In genomic region chr19:45200614-45201013, GRCh38 we compare ENCODE assay signal across 10 cellular contexts. TPM values are rescaled to one million over a fixed set of nuclear protein-coding genes. Genes with fewer than 3 reads are reported as not detected.
DNase-seq lines count a peak whose midpoint lies in the region; ATAC-seq, FAIRE-seq and TF ChIP-seq lines count a peak whose summit lies in the region.
"Had no signal": no experiment of that assay in that cellular context is flagged by ENCODE, and none has a peak within 500 bp of the region (broad histone marks: within the 10 kb centered on the region; RNA-seq: fewer than 3 reads in every experiment).

No MANE protein-coding gene starts in this region.

- TF ChIP-seq CTCF in fibroblast of villous mesenchyme (IDR thresholded peaks at IDR 0.05; ENCODE audit: insufficient read depth, low read depth, low read length) = peak; percentile 49
- TF ChIP-seq CTCF in psoas muscle (IDR thresholded peaks at IDR 0.05) = peak; percentile 38

- no peak overlapping the region for H3K27ac ChIP-seq in psoas muscle

- H3K27me3 ChIP-seq in psoas muscle (ENCODE audit: insufficient read depth in 3 of 3, low read length in 2 of 3) = peaks cover 0 to 1% (median 0%) of the 10 kb centered on the region in 3 donors

- H3K36me3 ChIP-seq in psoas muscle (ENCODE audit: insufficient read depth in 1 of 2, low read depth in 1 of 2) = no peaks in the 10 kb centered on the region

- ATAC-seq in psoas muscle = peak in 1 of 4 donors; percentile 60
- no peak for ATAC-seq in HG02763 (IDR thresholded peaks at IDR 0.05; ENCODE audit: unreplicated experiment)
- ATAC-seq: activated naive CD4-positive, alpha-beta T cell treated with anti-CD3 and anti-CD28 coated beads, Interleukin-2, amount 50 U/mL, for 72 hours had no signal

- no peak for FAIRE-seq in frontal cortex (lab: Jason Lieb, UNC)

- 36 to 42% (median 38%) methylated on average over 5 of the region's 5 CpGs for WGBS in psoas muscle, 3 donors

- H3K4me1 ChIP-seq in psoas muscle = no peaks in the 10 kb centered on the region

- H3K9me3 ChIP-seq in psoas muscle = no peaks in the 10 kb centered on the region

- intact Hi-C loops in psoas muscle (cut with DNase I) = loop anchor here (2.0 to 10.0 kb wide), 3 partner anchors 47 to 138 kb away; partner anchors contain the start of gene EXOC3L2 (in 1 of the 2)

- H3K4me3 ChIP-seq in fibroblast of villous mesenchyme (ENCODE audit: low read depth, low read length) = no peak overlapping the region
- no peak overlapping the region for H3K4me3 ChIP-seq in psoas muscle

- DNase-seq in NCI-H1417 (lab: John Stamatoyannopoulos, UW) = peak; percentile 5 to 51 (median 20)
- DNase-seq in NCI-H1417 treated with DMSO at 0.1 percent for 48 hours (lab: John Stamatoyannopoulos, UW) = no peak
- DNase-seq in SK-N-DZ (ENCODE audit: low spot score) = peak; percentile 37
- peak; percentile 61 for DNase-seq in fibroblast of villous mesenchyme (ENCODE audit: low read depth)
- no peak for DNase-seq in psoas muscle
- no peak for DNase-seq in frontal cortex (ENCODE audit: low spot score in 2 of 2)
- DNase-seq in activated T-cell treated with anti-CD3 and anti-CD28 coated beads, Interleukin-2, amount 50 U/mL, for 48 hours = no peak

RNA-seq across cellular contexts. Expression of gene BLOC1S3, which starts 22.0 kb away (rescaled TPM):
- 4.8 and 6.0 TPM in 2 replicates for polyA plus RNA-seq in SK-N-DZ (2014; cell fraction: cytosol; rRNA removed)
- 3.1 and 12.5 TPM in 2 replicates for polyA plus RNA-seq in SK-N-DZ (2014; cell fraction: nucleus; rRNA removed)
- total RNA-seq in fibroblast of villous mesenchyme = 4.3 and 5.8 TPM in 2 replicates
- total RNA-seq in psoas muscle = 1 to 10 TPM; 4.1 to 7.8 (median 5.1) TPM
- polyA plus RNA-seq in psoas muscle = 1 to 10 TPM; 3.3 to 6.6 (median 6.5) TPM
- 3.3 TPM for total RNA-seq in frontal cortex

RNA-seq across cellular contexts. Expression of gene TRAPPC6A, which starts 22.6 kb away (rescaled TPM):
- polyA plus RNA-seq in SK-N-DZ (2014; cell fraction: cytosol; rRNA removed) = 54.8 and 79.2 TPM in 2 replicates
- polyA plus RNA-seq in SK-N-DZ (2014; cell fraction: nucleus; rRNA removed) = 44.0 and 72.4 TPM in 2 replicates
- total RNA-seq in fibroblast of villous mesenchyme = 3.9 and 7.7 TPM in 2 replicates
- total RNA-seq in psoas muscle = 10 to 100 TPM; 12.3 to 42.2 (median 20.6) TPM
- polyA plus RNA-seq in psoas muscle = 10 to 100 TPM; 10.8 to 14.5 (median 12.9) TPM
- total RNA-seq in frontal cortex = 2.9 TPM

RNA-seq across cellular contexts. Expression of gene NKPD1, which starts 39.8 kb away (rescaled TPM):
- polyA plus RNA-seq in SK-N-DZ (2014; cell fraction: cytosol; rRNA removed) = 0.09 TPM in 1 of 2 replicates, not detected in the other
- 0.71 and 0.88 TPM in 2 replicates for polyA plus RNA-seq in SK-N-DZ (2014; cell fraction: nucleus; rRNA removed)
- total RNA-seq in fibroblast of villous mesenchyme = under 0.01 TPM in 2 replicates
- total RNA-seq in psoas muscle = under 1 TPM in 3 of 4 donors, not detected in 1; 0.06 to 0.09 (median 0.08) TPM
- under 1 TPM in 2 of 3 donors, not detected in 1; 0.08 to 0.18 TPM for polyA plus RNA-seq in psoas muscle
- 1.2 TPM for total RNA-seq in frontal cortex

RNA-seq across cellular contexts. Expression of gene EXOC3L2, which starts 44.6 kb away (rescaled TPM):
- not detected in 2 replicates for polyA plus RNA-seq in SK-N-DZ (2014; cell fraction: cytosol; rRNA removed)
- not detected in 2 replicates for polyA plus RNA-seq in SK-N-DZ (2014; cell fraction: nucleus; rRNA removed)
- total RNA-seq in fibroblast of villous mesenchyme (not detected in 2 replicates), psoas muscle (1 to 10 TPM in 1 of 4 donors, under 1 TPM in 3; 0.62 to 1.3 (median 0.70) TPM), frontal cortex (not detected)
- polyA plus RNA-seq in psoas muscle = under 1 TPM; 0.17 to 0.53 (median 0.28) TPM
- total RNA-seq: A673; activated naive CD4-positive, alpha-beta T cell treated with anti-CD3 and anti-CD28 coated beads, Interleukin-2, amount 50 U/mL, for 72 hours had no signal

RNA-seq across cellular contexts. Expression of gene MARK4, which starts 50.5 kb away (rescaled TPM):
- polyA plus RNA-seq in SK-N-DZ (2014; cell fraction: cytosol; rRNA removed) = 9.6 and 13.2 TPM in 2 replicates
- 10.6 and 11.5 TPM in 2 replicates for polyA plus RNA-seq in SK-N-DZ (2014; cell fraction: nucleus; rRNA removed)
- total RNA-seq in fibroblast of villous mesenchyme (14.2 and 16.8 TPM in 2 replicates), psoas muscle (10 to 100 TPM; 29.7 to 37.7 (median 34.4) TPM), frontal cortex (32.6 TPM)
- 10 to 100 TPM; 11.0 to 12.5 (median 12.4) TPM for polyA plus RNA-seq in psoas muscle

Comparison
In these comparisons a context has a peak if more than half of its experiments do, and no peak if none do; other contexts are left out.
1. DNase-seq: peak in NCI-H1417 (3 of 3), SK-N-DZ (single experiment) and fibroblast of villous mesenchyme (single experiment); none in NCI-H1417 treated with DMSO at 0.1 percent for 48 hours (single experiment), psoas muscle (0 of 2), frontal cortex (0 of 2) and activated T-cell treated with anti-CD3 and anti-CD28 coated beads, Interleukin-2, amount 50 U/mL, for 48 hours (0 of 2).